ENCODE assay signal across 9 cellular contexts in genomic region chr1:160058087-160058486, GRCh38. TPM values are rescaled to one million over a fixed set of nuclear protein-coding genes. Genes with fewer than 3 reads are reported as not detected.
DNase-seq lines count a peak whose midpoint lies in the region; ATAC-seq and TF ChIP-seq lines count a peak whose summit lies in the region.
"Had no signal": no experiment of that assay in that cellular context is flagged by ENCODE, and none has a peak within 500 bp of the region (broad histone marks: within the 10 kb centered on the region; RNA-seq: fewer than 3 reads in every experiment).

No MANE protein-coding gene starts in this region.

- H3K27ac ChIP-seq in heart left ventricle, result no peak overlapping the region
- no peak overlapping the region for H3K27ac ChIP-seq in right cardiac atrium (ENCODE audit: low read length)
- no peak overlapping the region for H3K27ac ChIP-seq in tibial artery
- H3K27ac ChIP-seq: BLaER1 had no signal

- H3K9me3 ChIP-seq in heart left ventricle, result no peaks in the 10 kb centered on the region
- H3K9me3 ChIP-seq in right cardiac atrium (ENCODE audit: control insufficient read depth, low read length), result no peaks in the 10 kb centered on the region
- no peaks in the 10 kb centered on the region for H3K9me3 ChIP-seq in tibial artery
- H3K9me3 ChIP-seq: BLaER1 had no signal

- no peaks in the 10 kb centered on the region for H3K36me3 ChIP-seq in heart left ventricle
- no peaks in the 10 kb centered on the region for H3K36me3 ChIP-seq in tibial artery
- H3K36me3 ChIP-seq: BLaER1 had no signal

- intact Hi-C loops in heart left ventricle (cut with DNase I) (no loop called here), right cardiac atrium (cut with DNase I) (no loop called here), tibial artery (cut with DNase I; ENCODE audit: low total_unique reads) (no loop called here)

- TF ChIP-seq POLR2A in heart left ventricle (IDR thresholded peaks at IDR 0.05), result no peak

- H3K27me3 ChIP-seq in heart left ventricle (peaks cover 0 to 33% (median 0%) of the 10 kb centered on the region in 9 donors), right cardiac atrium (ENCODE audit: control insufficient read depth, insufficient read depth) (no peaks in the 10 kb centered on the region), tibial artery (peaks cover 0 to 31% of the 10 kb centered on the region in 2 donors)
- H3K27me3 ChIP-seq: BLaER1 had no signal

- H3K4me3 ChIP-seq in heart left ventricle (no peak overlapping the region), right cardiac atrium (ENCODE audit: low read length) (no peak overlapping the region), choroid plexus epithelial cell (ENCODE audit: low read depth, low read length) (no peak overlapping the region), tibial artery (no peak overlapping the region)
- H3K4me3 ChIP-seq: BLaER1 had no signal

- 30 to 45% (median 37%) methylated on average over 2 of the region's 2 CpGs for WGBS in heart left ventricle, 4 donors
- WGBS in right cardiac atrium, result 35% methylated on average over 2 of the region's 2 CpGs

- DNase-seq in heart left ventricle, result no peak
- no peak for DNase-seq in right cardiac atrium
- peak; percentile 48 for DNase-seq in choroid plexus epithelial cell (ENCODE audit: low read depth)
- DNase-seq in tibial artery, result no peak
- DNase-seq in HuH-7 (ENCODE audit: low spot score), result no peak
- DNase-seq in activated T-cell treated with anti-CD3 and anti-CD28 coated beads for 4 hours, result no peak
- DNase-seq: NCI-H1417 treated with DMSO at 0.1 percent for 48 hours had no signal

- TF ChIP-seq CTCF in heart left ventricle (IDR thresholded peaks at IDR 0.05) (peak in 8 of 12 donors; percentile 8 to 39 (median 21)), choroid plexus epithelial cell (conservative IDR thresholded peaks at IDR 0.05; ENCODE audit: low read depth, low read length) (peak; percentile 61), tibial artery (IDR thresholded peaks at IDR 0.05) (peak; percentile 29)

- H3K4me1 ChIP-seq in heart left ventricle (no peaks in the 10 kb centered on the region), right cardiac atrium (ENCODE audit: control insufficient read depth, insufficient read depth, low read length) (no peaks in the 10 kb centered on the region), tibial artery (no peaks in the 10 kb centered on the region)
- H3K4me1 ChIP-seq: BLaER1 had no signal

- ATAC-seq in heart left ventricle (peak in 1 of 4 donors; percentile 39), right cardiac atrium (no peak)

RNA-seq across cellular contexts. Expression of gene KCNJ10, which starts 11.9 kb away (rescaled TPM):
- total RNA-seq in heart left ventricle (1 to 10 TPM in 1 of 9 donors, under 1 TPM in 1, not detected in 7; 0.48 to 1.1 TPM), right cardiac atrium (under 1 TPM; 0.11 to 0.31 (median 0.20) TPM)
- polyA plus RNA-seq in heart left ventricle (under 1 TPM in 1 of 2 donors, not detected in 1; 0.08 TPM), right cardiac atrium (0.14 TPM)

RNA-seq across cellular contexts. Expression of gene KCNJ9, which starts 23.3 kb away (rescaled TPM):
- total RNA-seq in heart left ventricle (under 1 TPM in 2 of 9 donors, not detected in 7; 0.06 to 0.29 TPM), right cardiac atrium (not detected)
- polyA plus RNA-seq in heart left ventricle (under 1 TPM in 1 of 2 donors, not detected in 1; 0.08 TPM), right cardiac atrium (not detected)
- total RNA-seq: mesenteric fat pad had no signal

RNA-seq across cellular contexts. Expression of gene PIGM, which starts 26.3 kb away (rescaled TPM):
- total RNA-seq in heart left ventricle (1 to 10 TPM; 1.7 to 4.1 (median 2.5) TPM), right cardiac atrium (1 to 10 TPM; 4.0 to 4.6 (median 4.3) TPM)
- polyA plus RNA-seq in heart left ventricle (1 to 10 TPM; 1.6 to 2.1 TPM), right cardiac atrium (2.7 TPM)

RNA-seq across cellular contexts. Expression of gene IGSF8, which starts 40.3 kb away (rescaled TPM):
- total RNA-seq in heart left ventricle (10 to 100 TPM; 23.1 to 49.3 (median 24.8) TPM), right cardiac atrium (10 to 100 TPM; 18.3 to 24.2 (median 19.8) TPM)
- polyA plus RNA-seq in heart left ventricle (10 to 100 TPM; 15.0 to 30.3 TPM), right cardiac atrium (18.2 TPM)

RNA-seq across cellular contexts. Expression of gene ATP1A2, which starts 57.5 kb away (rescaled TPM):
- total RNA-seq in heart left ventricle (100 to 1,000 TPM; 115 to 393 (median 280) TPM), right cardiac atrium (100 to 1,000 TPM; 150 to 323 (median 257) TPM)
- polyA plus RNA-seq in heart left ventricle (10 to 100 TPM; 29.5 to 79.3 TPM), right cardiac atrium (89.6 TPM)
